In genomic region chr13:39876258-39876657, GRCh38 we compare ENCODE assay signal across 16 cellular contexts.
DNase-seq lines count a peak whose midpoint lies in the region; ATAC-seq, FAIRE-seq and TF ChIP-seq lines count a peak whose summit lies in the region.
"Had no signal": no experiment of that assay in that cellular context is flagged by ENCODE, and none has a peak within 500 bp of the region (broad histone marks: within the 10 kb centered on the region; RNA-seq: fewer than 3 reads in every experiment).

No MANE protein-coding gene starts in this region.

- TF ChIP-seq CTCF in AG09309 (IDR thresholded peaks at IDR 0.05; ENCODE audit: control insufficient read depth, insufficient read depth, low read depth, low read length, missing control alignments) (no peak), astrocyte of the spinal cord (IDR thresholded peaks at IDR 0.05; ENCODE audit: low read depth, low read length) (no peak)

- FAIRE-seq in HTR-8/SVneo (lab: Jason Lieb, UNC) = no peak
- FAIRE-seq: GM19239, H1, K562 had no signal

- in situ Hi-C loops in astrocyte of the spinal cord (cut with HindIII; ENCODE audit: low sequenced_read_pairs) = no loop called here

- peak; percentile 88 for DNase-seq in AG09309 (ENCODE audit: low read depth)
- peak; percentile 12 for DNase-seq in HTR-8/SVneo (ENCODE audit: insufficient read length, low spot score)
- peak; percentile 89 for DNase-seq in astrocyte of the spinal cord (ENCODE audit: low read depth, low spot score)
- peak; percentile 39 for DNase-seq in kidney glomerular epithelial cell (lab: John Stamatoyannopoulos, UW)
- DNase-seq: activated T-cell treated with anti-CD3 and anti-CD28 coated beads, Interleukin-2, amount 50 U/mL, for 72 hours; CD4-positive, alpha-beta memory T cell; gastrocnemius medialis; NCI-H2171 had no signal

- H3K4me3 ChIP-seq in AG09309 (ENCODE audit: control insufficient read depth, low read depth, low read length) (no peak overlapping the region), astrocyte of the spinal cord (ENCODE audit: low read depth, low read length) (no peak overlapping the region)
- H3K4me3 ChIP-seq: gastrocnemius medialis, K562, left lung had no signal

- no peak for ATAC-seq in GM19351 (IDR thresholded peaks at IDR 0.05; ENCODE audit: unreplicated experiment)
- no peak for ATAC-seq in GM18861 (IDR thresholded peaks at IDR 0.05; ENCODE audit: unreplicated experiment)
- ATAC-seq in HG02798 (IDR thresholded peaks at IDR 0.05; ENCODE audit: poor library complexity, unreplicated experiment) = no peak
- ATAC-seq in GM19463 (IDR thresholded peaks at IDR 0.05; ENCODE audit: unreplicated experiment) = no peak
- ATAC-seq: activated T-cell treated with anti-CD3 and anti-CD28 coated beads, Interleukin-2, amount 50 U/mL, for 72 hours; gastrocnemius medialis; K562 had no signal

Comparison
In these comparisons a context has a peak if more than half of its experiments do, and no peak if none do; other contexts are left out.
1. DNase-seq: peak in every context shown above with its lines; median percentile 89 in astrocyte of the spinal cord; 88 in AG09309; 39 in kidney glomerular epithelial cell; 12 in HTR-8/SVneo.